1 cellular context compared by ENCODE assay signal in the genomic region with DNA sequence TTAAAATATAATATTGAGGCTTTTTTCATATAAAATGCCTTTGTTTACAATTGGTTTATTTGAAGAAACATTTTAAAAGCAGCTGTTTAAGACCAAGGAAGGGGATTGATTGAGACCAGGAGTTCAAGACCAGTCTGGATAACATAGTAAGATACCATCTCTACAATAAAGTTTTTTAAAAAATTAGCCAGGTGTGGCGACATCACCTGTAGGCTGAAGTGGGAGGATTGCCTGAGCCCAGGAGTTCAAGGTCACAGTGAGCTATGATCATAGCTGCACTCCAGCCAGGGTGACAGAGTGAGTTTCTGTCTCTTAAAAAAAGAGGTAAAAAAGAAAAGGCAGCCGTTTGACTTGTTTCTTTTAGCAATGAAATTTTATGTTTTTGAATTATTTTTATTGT.
TF ChIP-seq lines count a peak whose summit lies in the region.

No MANE protein-coding gene starts in this region.

TF ChIP-seq in WTC11, 78 proteins besides CTCF, POLR2A, EP300 and RAD21 (continued from another document):
- TF ChIP-seq, protein P1, sequence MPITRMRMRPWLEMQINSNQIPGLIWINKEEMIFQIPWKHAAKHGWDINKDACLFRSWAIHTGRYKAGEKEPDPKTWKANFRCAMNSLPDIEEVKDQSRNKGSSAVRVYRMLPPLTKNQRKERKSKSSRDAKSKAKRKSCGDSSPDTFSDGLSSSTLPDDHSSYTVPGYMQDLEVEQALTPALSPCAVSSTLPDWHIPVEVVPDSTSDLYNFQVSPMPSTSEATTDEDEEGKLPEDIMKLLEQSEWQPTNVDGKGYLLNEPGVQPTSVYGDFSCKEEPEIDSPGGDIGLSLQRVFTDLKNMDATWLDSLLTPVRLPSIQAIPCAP (CRISPR knock-in tag; IDR thresholded peaks at IDR 0.05), result no peak
- no peak for TF ChIP-seq ETV6 (CRISPR knock-in tag; IDR thresholded peaks at IDR 0.05)
- TF ChIP-seq, protein P2, sequence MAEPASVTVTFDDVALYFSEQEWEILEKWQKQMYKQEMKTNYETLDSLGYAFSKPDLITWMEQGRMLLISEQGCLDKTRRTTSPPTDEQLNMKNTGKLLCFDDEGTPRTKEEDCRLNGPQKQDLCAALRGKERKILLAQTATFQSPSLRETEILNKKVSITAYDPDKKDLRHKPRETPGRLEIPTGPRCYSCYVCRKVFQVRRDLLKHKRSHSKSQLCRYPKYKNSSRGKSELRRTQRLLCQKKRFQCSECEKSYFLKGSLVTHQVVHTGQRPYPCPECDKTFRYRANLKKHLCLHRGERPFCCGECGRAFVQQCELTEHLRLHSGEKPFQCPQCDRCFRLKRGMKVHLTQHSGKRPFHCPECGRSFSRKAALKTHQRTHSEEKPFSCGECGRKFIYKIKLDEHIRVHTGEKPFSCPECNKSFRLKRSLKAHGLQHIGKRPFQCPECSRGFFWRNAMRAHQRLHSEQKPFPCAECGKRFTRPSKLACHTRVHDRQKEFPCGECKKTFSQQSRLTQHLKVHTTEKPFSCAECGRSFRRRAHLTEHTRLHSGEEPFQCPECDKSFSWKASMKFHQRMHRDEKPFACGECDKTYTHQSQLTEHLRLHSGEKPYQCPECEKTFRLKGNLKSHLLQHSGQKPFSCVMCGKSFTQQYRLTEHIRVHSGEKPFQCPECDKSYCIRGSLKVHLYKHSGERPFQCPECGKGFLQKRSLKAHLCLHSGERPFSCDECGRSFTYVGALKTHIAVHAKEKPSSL (CRISPR knock-in tag; conservative IDR thresholded peaks at IDR 0.05), result no peak
- TF ChIP-seq, protein P3, sequence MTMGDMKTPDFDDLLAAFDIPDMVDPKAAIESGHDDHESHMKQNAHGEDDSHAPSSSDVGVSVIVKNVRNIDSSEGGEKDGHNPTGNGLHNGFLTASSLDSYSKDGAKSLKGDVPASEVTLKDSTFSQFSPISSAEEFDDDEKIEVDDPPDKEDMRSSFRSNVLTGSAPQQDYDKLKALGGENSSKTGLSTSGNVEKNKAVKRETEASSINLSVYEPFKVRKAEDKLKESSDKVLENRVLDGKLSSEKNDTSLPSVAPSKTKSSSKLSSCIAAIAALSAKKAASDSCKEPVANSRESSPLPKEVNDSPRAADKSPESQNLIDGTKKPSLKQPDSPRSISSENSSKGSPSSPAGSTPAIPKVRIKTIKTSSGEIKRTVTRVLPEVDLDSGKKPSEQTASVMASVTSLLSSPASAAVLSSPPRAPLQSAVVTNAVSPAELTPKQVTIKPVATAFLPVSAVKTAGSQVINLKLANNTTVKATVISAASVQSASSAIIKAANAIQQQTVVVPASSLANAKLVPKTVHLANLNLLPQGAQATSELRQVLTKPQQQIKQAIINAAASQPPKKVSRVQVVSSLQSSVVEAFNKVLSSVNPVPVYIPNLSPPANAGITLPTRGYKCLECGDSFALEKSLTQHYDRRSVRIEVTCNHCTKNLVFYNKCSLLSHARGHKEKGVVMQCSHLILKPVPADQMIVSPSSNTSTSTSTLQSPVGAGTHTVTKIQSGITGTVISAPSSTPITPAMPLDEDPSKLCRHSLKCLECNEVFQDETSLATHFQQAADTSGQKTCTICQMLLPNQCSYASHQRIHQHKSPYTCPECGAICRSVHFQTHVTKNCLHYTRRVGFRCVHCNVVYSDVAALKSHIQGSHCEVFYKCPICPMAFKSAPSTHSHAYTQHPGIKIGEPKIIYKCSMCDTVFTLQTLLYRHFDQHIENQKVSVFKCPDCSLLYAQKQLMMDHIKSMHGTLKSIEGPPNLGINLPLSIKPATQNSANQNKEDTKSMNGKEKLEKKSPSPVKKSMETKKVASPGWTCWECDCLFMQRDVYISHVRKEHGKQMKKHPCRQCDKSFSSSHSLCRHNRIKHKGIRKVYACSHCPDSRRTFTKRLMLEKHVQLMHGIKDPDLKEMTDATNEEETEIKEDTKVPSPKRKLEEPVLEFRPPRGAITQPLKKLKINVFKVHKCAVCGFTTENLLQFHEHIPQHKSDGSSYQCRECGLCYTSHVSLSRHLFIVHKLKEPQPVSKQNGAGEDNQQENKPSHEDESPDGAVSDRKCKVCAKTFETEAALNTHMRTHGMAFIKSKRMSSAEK (CRISPR knock-in tag; IDR thresholded peaks at IDR 0.05; ENCODE audit: borderline replicate concordance), result no peak
